ENCODE assay signal across 10 cellular contexts in genomic region chr12:116143883-116144266, GRCh38.
DNase-seq lines count a peak whose midpoint lies in the region; FAIRE-seq and TF ChIP-seq lines count a peak whose summit lies in the region.
"Had no signal": no experiment of that assay in that cellular context is flagged by ENCODE, and none has a peak within 500 bp of the region (broad histone marks: within the 10 kb centered on the region; RNA-seq: fewer than 3 reads in every experiment).

No MANE protein-coding gene starts in this region.

- no peaks in the 10 kb centered on the region for H3K36me3 Mint-ChIP-seq in osteocyte (ENCODE audit: unreplicated experiment)

- intact Hi-C loops in endothelial cell of umbilical vein (cut with micrococcal nuclease): loop anchor here (1.0 to 5.0 kb wide), 9 partner anchors 21 to 563 kb away; no protein-coding TSS in a partner anchor

- POLR2A ChIA-PET in endothelial cell of umbilical vein (lab: Charles Lee): interaction anchor here (0.9 kb wide), 1 partner anchor 52 kb away, joined by 3 read pairs; no protein-coding TSS in a partner anchor

- H3K9me3 ChIP-seq in DOHH2 (ENCODE audit: control insufficient read depth, insufficient read depth, low read length) (no peaks in the 10 kb centered on the region), endothelial cell of umbilical vein (replicated peaks; ENCODE audit: control insufficient read depth, insufficient read depth, low read length) (no peaks in the 10 kb centered on the region), MM.1S (replicated peaks; ENCODE audit: insufficient read depth, low read length) (no peaks in the 10 kb centered on the region)

- no peak overlapping the region for H3K27ac ChIP-seq in DOHH2 (ENCODE audit: low read depth, low read length)
- H3K27ac ChIP-seq in endothelial cell of umbilical vein (ENCODE audit: insufficient read depth, low read depth, low read length): peak overlapping the region; percentile 99
- H3K27ac ChIP-seq in MM.1S (ENCODE audit: low read length): no peak overlapping the region

- no peaks in the 10 kb centered on the region for H3K9me2 ChIP-seq in DOHH2 (replicated peaks; ENCODE audit: control insufficient read depth, low read length)
- H3K9me2 ChIP-seq in MM.1S (replicated peaks; ENCODE audit: insufficient read depth, low read length): no peaks in the 10 kb centered on the region

- no peaks in the 10 kb centered on the region for H3K9me3 Mint-ChIP-seq in osteocyte (ENCODE audit: unreplicated experiment)

- dilution Hi-C loops in endothelial cell of umbilical vein (cut with MboI; ENCODE audit: extremely low pct_ligation_motif_present, low sequenced_read_pairs): no loop called here

- TF ChIP-seq CTCF in DOHH2 (IDR thresholded peaks at IDR 0.05; ENCODE audit: low read depth, low read length, poor library complexity, severe bottlenecking) (no peak), endothelial cell of umbilical vein (IDR thresholded peaks at IDR 0.05; ENCODE audit: extremely low read depth in 1 of 2, insufficient read depth in 1 of 2, low read depth in 1 of 2, low read length in 2 of 2) (no peak), osteocyte (IDR thresholded peaks at IDR 0.05) (no peak), MM.1S (IDR thresholded peaks at IDR 0.05; ENCODE audit: low read length) (no peak)

- H3K79me2 ChIP-seq in DOHH2 (ENCODE audit: control insufficient read depth, low read length): peaks cover 57% of the 10 kb centered on the region
- peaks cover 74% of the 10 kb centered on the region for H3K79me2 ChIP-seq in endothelial cell of umbilical vein (ENCODE audit: control insufficient read depth, insufficient read depth, low read length)
- H3K79me2 ChIP-seq in MM.1S (ENCODE audit: low read length): peaks cover 93% of the 10 kb centered on the region

- H3K27me3 Mint-ChIP-seq in osteocyte (ENCODE audit: unreplicated experiment): no peaks in the 10 kb centered on the region

- no peak for TF ChIP-seq POLR2A in endothelial cell of umbilical vein (IDR thresholded peaks at IDR 0.05; ENCODE audit: low read depth, low read length)

- DNase-seq in LHCN-M2 (ENCODE audit: low read depth): peak; percentile 44
- DNase-seq in endothelial cell of umbilical vein (ENCODE audit: low read depth, low spot score): no peak
- no peak for DNase-seq in osteocyte (ENCODE audit: extremely low spot score, unreplicated experiment)
- no peak for DNase-seq in MM.1S
- no peak for DNase-seq in NCI-H2196 treated with DMSO at 0.1 percent for 48 hours (lab: John Stamatoyannopoulos, UW; ENCODE audit: unreplicated experiment)
- DNase-seq in NCI-H510A (lab: John Stamatoyannopoulos, UW): no peak
- DNase-seq in retina: no peak
- DNase-seq: activated effector memory CD4-positive, alpha-beta T cell treated with anti-CD3 and anti-CD28 coated beads, Interleukin-2, amount 50 U/mL, for 16 hours; NCI-H2107 had no signal

- H3K4me1 ChIP-seq in DOHH2 (ENCODE audit: control insufficient read depth, low read length): peaks cover 19% of the 10 kb centered on the region
- peaks cover 32% of the 10 kb centered on the region for H3K4me1 ChIP-seq in endothelial cell of umbilical vein (ENCODE audit: control insufficient read depth, extremely low read depth, insufficient read depth, low read length)
- H3K4me1 ChIP-seq in MM.1S (ENCODE audit: low read length): no peaks in the 10 kb centered on the region

- no peak for FAIRE-seq in endothelial cell of umbilical vein (lab: Jason Lieb, UNC)

- H4K20me1 ChIP-seq in DOHH2 (ENCODE audit: control insufficient read depth, insufficient read depth, low read depth, low read length) (peaks cover 37% of the 10 kb centered on the region), endothelial cell of umbilical vein (replicated peaks; ENCODE audit: control insufficient read depth, extremely low read depth, insufficient read depth, low read length) (peaks cover 4% of the 10 kb centered on the region), MM.1S (ENCODE audit: insufficient read depth, low read length) (peaks cover 40% of the 10 kb centered on the region)

- H3K27me3 ChIP-seq in DOHH2 (ENCODE audit: control insufficient read depth, low read length) (no peaks in the 10 kb centered on the region), endothelial cell of umbilical vein (ENCODE audit: control insufficient read depth in 2 of 2, insufficient read depth in 2 of 2, low read length in 2 of 2) (no peaks in the 10 kb centered on the region), MM.1S (replicated peaks; ENCODE audit: insufficient read depth, low read length) (no peaks in the 10 kb centered on the region)

- H3K9me1 ChIP-seq in endothelial cell of umbilical vein (replicated peaks; ENCODE audit: control insufficient read depth, extremely low read depth, insufficient read depth, low read length): no peaks in the 10 kb centered on the region

- H3K4me3 ChIP-seq in DOHH2 (ENCODE audit: low read length) (peak overlapping the region; percentile 15; the same call in 1 of the 2 replicates), endothelial cell of umbilical vein (replicated peaks in 1 of 3; ENCODE audit: insufficient read depth in 1 of 3, low read depth in 1 of 3, low read length in 3 of 3) (peak overlapping the region in 1 of 3 experiments; percentile 18), MM.1S (ENCODE audit: low read length) (no peak overlapping the region)

- peaks cover 69% of the 10 kb centered on the region for H3K4me1 Mint-ChIP-seq in osteocyte (ENCODE audit: unreplicated experiment)

- CTCF ChIA-PET in endothelial cell of umbilical vein (lab: Charles Lee): interaction anchor here (0.8 to 6.2 kb wide), 9 partner anchors 9 to 565 kb away, joined by 3 to 79 read pairs (median 6); no protein-coding TSS in a partner anchor

- TSS peak; percentile 78 for BruUV-seq in endothelial cell of umbilical vein (replicated peaks; lab: Mats Ljungman, UMichigan)

- H3K9ac ChIP-seq in endothelial cell of umbilical vein (replicated peaks; ENCODE audit: extremely low read depth, insufficient read depth, low read length) (peak overlapping the region; percentile 78), MM.1S (ENCODE audit: low read length) (no peak overlapping the region)

- H3K4me2 ChIP-seq in DOHH2 (ENCODE audit: low read length) (peak overlapping the region; percentile 55), endothelial cell of umbilical vein (ENCODE audit: insufficient read depth, low read length) (peak overlapping the region; percentile 84), MM.1S (ENCODE audit: low read depth, low read length) (no peak overlapping the region)

- H3F3A ChIP-seq in DOHH2 (ENCODE audit: control insufficient read depth, insufficient read depth) (no peaks in the 10 kb centered on the region), MM.1S (ENCODE audit: insufficient read depth, low read length) (no peaks in the 10 kb centered on the region)

- peak overlapping the region; percentile 83 for H3K27ac Mint-ChIP-seq in osteocyte (ENCODE audit: unreplicated experiment)

- peak overlapping the region; percentile 54 for H3K4me3 Mint-ChIP-seq in osteocyte (ENCODE audit: unreplicated experiment)

- H3K36me3 ChIP-seq in DOHH2 (ENCODE audit: control insufficient read depth, low read length) (no peaks in the 10 kb centered on the region), endothelial cell of umbilical vein (ENCODE audit: control insufficient read depth in 2 of 2, extremely low read depth in 1 of 2, insufficient read depth in 2 of 2, low read length in 2 of 2) (no peaks in the 10 kb centered on the region), MM.1S (replicated peaks; ENCODE audit: insufficient read depth, low read length) (no peaks in the 10 kb centered on the region)

- H2AFZ ChIP-seq in endothelial cell of umbilical vein (ENCODE audit: low read depth, low read length) (no peak overlapping the region), MM.1S (ENCODE audit: low read length) (no peak overlapping the region)

TF ChIP-seq in endothelial cell of umbilical vein, 7 proteins besides CTCF, POLR2A, EP300 and RAD21:
- TF ChIP-seq MAX (IDR thresholded peaks at IDR 0.05; ENCODE audit: insufficient read depth, insufficient read length): no peak
- no peak for TF ChIP-seq EZH2 (IDR thresholded peaks at IDR 0.05; ENCODE audit: borderline replicate concordance, low read depth, low read length, severe bottlenecking)
- no peak for TF ChIP-seq FOS (IDR thresholded peaks at IDR 0.05; ENCODE audit: borderline replicate concordance, insufficient read depth, low read length)
- no peak for TF ChIP-seq MYC (IDR thresholded peaks at IDR 0.05; ENCODE audit: low read depth, low read length)
